Comparison of ENCODE assay signal across 20 cellular contexts in the genomic region with DNA sequence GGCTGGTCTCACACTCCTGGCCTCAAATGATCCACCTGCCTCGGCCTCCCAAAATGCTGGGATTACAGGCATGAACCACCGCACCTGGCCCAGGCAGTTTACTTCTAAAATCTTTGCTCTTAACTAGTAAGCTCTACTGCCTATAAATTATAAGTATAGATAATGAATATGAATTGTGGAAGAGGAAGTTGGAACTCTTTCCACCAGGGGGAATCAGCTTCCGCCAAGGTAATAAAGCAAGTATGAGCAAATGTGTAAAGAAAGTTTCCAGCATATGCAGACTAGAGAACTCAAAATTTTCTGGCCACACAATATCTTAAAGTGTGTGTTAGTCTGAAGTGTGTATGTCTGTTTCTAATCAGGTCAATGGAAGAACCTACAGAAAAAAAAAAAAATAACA.
DNase-seq lines count a peak whose midpoint lies in the region; ATAC-seq, FAIRE-seq and TF ChIP-seq lines count a peak whose summit lies in the region.
"Had no signal": no experiment of that assay in that cellular context is flagged by ENCODE, and none has a peak within 500 bp of the region (broad histone marks: within the 10 kb centered on the region; RNA-seq: fewer than 3 reads in every experiment).

No MANE protein-coding gene starts in this region.

- CTCF ChIA-PET in activated CD8-positive, alpha-beta T cell treated with anti-CD3 and anti-CD28 coated beads for 36 hours (lab: Charles Lee), result interaction anchor here (2.3 kb wide), 1 partner anchor 11 kb away, joined by 7 read pairs; no protein-coding TSS in a partner anchor

- peaks cover 1% of the 10 kb centered on the region for H3K36me3 Mint-ChIP-seq in activated CD8-positive, alpha-beta T cell treated with anti-CD3 and anti-CD28 coated beads for 36 hours (ENCODE audit: low read depth)
- H3K36me3 Mint-ChIP-seq: stimulated activated effector memory CD8-positive, alpha-beta T cell treated with anti-CD3 and anti-CD28 coated beads, Interleukin-12 subunit alpha, Interleukin-12 subunit beta, amount 100 ng/mL, for 72 hours had no signal

- POLR2A ChIA-PET in activated CD8-positive, alpha-beta T cell treated with anti-CD3 and anti-CD28 coated beads for 36 hours (lab: Charles Lee), result no interaction called here

- H3K9me3 ChIP-seq in RWPE2 (ENCODE audit: severe bottlenecking) (no peaks in the 10 kb centered on the region), small intestine (ENCODE audit: control insufficient read depth, low read depth) (no peaks in the 10 kb centered on the region)
- H3K9me3 ChIP-seq: A549, lower lobe of right lung, upper lobe of right lung had no signal

- H3K4me1 Mint-ChIP-seq in activated CD8-positive, alpha-beta T cell treated with anti-CD3 and anti-CD28 coated beads for 36 hours (ENCODE audit: low read depth), result no peaks in the 10 kb centered on the region
- H3K4me1 Mint-ChIP-seq: nephron progenitor cell; stimulated activated effector memory CD8-positive, alpha-beta T cell treated with anti-CD3 and anti-CD28 coated beads, Interleukin-12 subunit alpha, Interleukin-12 subunit beta, amount 100 ng/mL, for 72 hours had no signal

- TF ChIP-seq CTCF in RWPE2 (IDR thresholded peaks at IDR 0.05; ENCODE audit: poor library complexity, severe bottlenecking) (peak; percentile 18), fibroblast of the aortic adventitia (IDR thresholded peaks at IDR 0.05; ENCODE audit: insufficient read depth, low read length) (no peak)
- no peak for TF ChIP-seq CTCF in activated CD8-positive, alpha-beta T cell treated with anti-CD3 and anti-CD28 coated beads for 36 hours (IDR thresholded peaks at IDR 0.05)

- DNase-seq in NOMO-1 treated with DMSO at 0.1 percent for 48 hours (lab: John Stamatoyannopoulos, UW; ENCODE audit: unreplicated experiment) (peak; percentile 13), NOMO-1 treated with dmso at 0.1 percent for 144 hours (lab: John Stamatoyannopoulos, UW; ENCODE audit: unreplicated experiment) (no peak), RWPE2 (ENCODE audit: low spot score) (no peak), fibroblast of the aortic adventitia (ENCODE audit: low read depth) (peak; percentile 25), small intestine (peak; percentile 5)
- DNase-seq in activated CD8-positive, alpha-beta T cell treated with anti-CD3 and anti-CD28 coated beads for 36 hours, result no peak
- DNase-seq: activated CD4-positive, CD25-positive, alpha-beta regulatory T cell treated with anti-CD3 and anti-CD28 coated beads, Interleukin-2, amount 50 U/mL, for 72 hours; activated CD8-positive, alpha-beta memory T cell treated with anti-CD3 and anti-CD28 coated beads, Interleukin-2, amount 50 U/mL, for 4 hours; activated naive CD4-positive, alpha-beta T cell treated with anti-CD3 and anti-CD28 coated beads for 36 hours; lower lobe of right lung; NCI-H1436; NCI-H446 treated with DMSO at 0.1 percent for 48 hours; nephron progenitor cell; T-helper 1 cell; upper lobe of right lung had no signal

- no peaks in the 10 kb centered on the region for H3K27me3 ChIP-seq in RWPE2 (ENCODE audit: insufficient read depth, poor library complexity, severe bottlenecking)
- H3K27me3 ChIP-seq in small intestine (ENCODE audit: control insufficient read depth in 2 of 2, insufficient read depth in 2 of 2, low read length in 2 of 2), result no peaks in the 10 kb centered on the region
- H3K27me3 ChIP-seq: upper lobe of right lung had no signal

- no peak overlapping the region for H3K27ac ChIP-seq in RWPE2 (ENCODE audit: poor library complexity, severe bottlenecking)
- H3K27ac ChIP-seq in small intestine (ENCODE audit: low read depth in 1 of 2, low read length in 1 of 2), result peak overlapping the region in 1 of 2 donors; percentile 62
- H3K27ac ChIP-seq: A549, lower lobe of right lung, upper lobe of right lung had no signal

- no peak for ATAC-seq in RWPE2 (ENCODE audit: low read depth)
- ATAC-seq in GM21447 (IDR thresholded peaks at IDR 0.05; ENCODE audit: unreplicated experiment), result no peak
- no peak for ATAC-seq in HG02884 (IDR thresholded peaks at IDR 0.05; ENCODE audit: unreplicated experiment)
- ATAC-seq in activated CD8-positive, alpha-beta T cell treated with anti-CD3 and anti-CD28 coated beads for 36 hours, result no peak
- ATAC-seq: A549; lower lobe of right lung; sciatic nerve; stimulated activated effector memory CD8-positive, alpha-beta T cell treated with anti-CD3 and anti-CD28 coated beads, Interleukin-12 subunit alpha, Interleukin-12 subunit beta, amount 100 ng/mL, for 72 hours; upper lobe of right lung had no signal

- intact Hi-C loops in activated CD8-positive, alpha-beta T cell treated with anti-CD3 and anti-CD28 coated beads for 36 hours (cut with micrococcal nuclease), result no loop called here

- no peak overlapping the region for H3K27ac Mint-ChIP-seq in activated CD8-positive, alpha-beta T cell treated with anti-CD3 and anti-CD28 coated beads for 36 hours
- H3K27ac Mint-ChIP-seq: activated naive CD4-positive, alpha-beta T cell treated with anti-CD3 and anti-CD28 coated beads for 36 hours; nephron progenitor cell; stimulated activated effector memory CD8-positive, alpha-beta T cell treated with anti-CD3 and anti-CD28 coated beads, Interleukin-12 subunit alpha, Interleukin-12 subunit beta, amount 100 ng/mL, for 72 hours had no signal

- H3K9me3 Mint-ChIP-seq in activated CD8-positive, alpha-beta T cell treated with anti-CD3 and anti-CD28 coated beads for 36 hours, result no peaks in the 10 kb centered on the region
- H3K9me3 Mint-ChIP-seq: activated naive CD4-positive, alpha-beta T cell treated with anti-CD3 and anti-CD28 coated beads for 36 hours; stimulated activated effector memory CD8-positive, alpha-beta T cell treated with anti-CD3 and anti-CD28 coated beads, Interleukin-12 subunit alpha, Interleukin-12 subunit beta, amount 100 ng/mL, for 72 hours had no signal

- WGBS in small intestine, 3 donors, result 66 to 80% (median 71%) methylated on average over 3 of the region's 3 CpGs

- H3K36me3 ChIP-seq in RWPE2 (ENCODE audit: low read depth), result no peaks in the 10 kb centered on the region
- H3K36me3 ChIP-seq in small intestine (ENCODE audit: control insufficient read depth in 2 of 2, insufficient read depth in 2 of 2, low read length in 2 of 2), result peaks cover 0 to 4% of the 10 kb centered on the region in 2 donors

- H3K4me1 ChIP-seq in RWPE2 (ENCODE audit: insufficient read depth, poor library complexity, severe bottlenecking) (no peaks in the 10 kb centered on the region), small intestine (ENCODE audit: control insufficient read depth in 2 of 2, insufficient read depth in 1 of 2, low read depth in 1 of 2, low read length in 1 of 2) (no peaks in the 10 kb centered on the region)
- H3K4me1 ChIP-seq: lower lobe of right lung, upper lobe of right lung had no signal

- H3K4me3 ChIP-seq in RWPE2 (ENCODE audit: severe bottlenecking) (no peak overlapping the region), fibroblast of the aortic adventitia (ENCODE audit: low read depth, low read length) (no peak overlapping the region), small intestine (ENCODE audit: low read depth in 1 of 2, low read length in 2 of 2) (no peak overlapping the region)
- H3K4me3 ChIP-seq: A549, lower lobe of right lung, upper lobe of right lung had no signal

- no peaks in the 10 kb centered on the region for H3K27me3 Mint-ChIP-seq in activated CD8-positive, alpha-beta T cell treated with anti-CD3 and anti-CD28 coated beads for 36 hours

- FAIRE-seq in small intestine (lab: Jason Lieb, UNC), result no peak

- no peak overlapping the region for H3K4me3 Mint-ChIP-seq in activated CD8-positive, alpha-beta T cell treated with anti-CD3 and anti-CD28 coated beads for 36 hours
- H3K4me3 Mint-ChIP-seq: activated naive CD4-positive, alpha-beta T cell treated with anti-CD3 and anti-CD28 coated beads for 36 hours; nephron progenitor cell; stimulated activated effector memory CD8-positive, alpha-beta T cell treated with anti-CD3 and anti-CD28 coated beads, Interleukin-12 subunit alpha, Interleukin-12 subunit beta, amount 100 ng/mL, for 72 hours had no signal

Comparison
In these comparisons a context has a peak if more than half of its experiments do, and no peak if none do; other contexts are left out.
1. DNase-seq: peak in NOMO-1 treated with DMSO at 0.1 percent for 48 hours (single experiment), fibroblast of the aortic adventitia (single experiment) and small intestine (single experiment); none in NOMO-1 treated with dmso at 0.1 percent for 144 hours (single experiment), RWPE2 (single experiment) and activated CD8-positive, alpha-beta T cell treated with anti-CD3 and anti-CD28 coated beads for 36 hours (single experiment).